8 cellular contexts compared by ENCODE assay signal in genomic region chr5:158560170-158560569, GRCh38.
DNase-seq lines count a peak whose midpoint lies in the region; ATAC-seq and TF ChIP-seq lines count a peak whose summit lies in the region.

No MANE protein-coding gene starts in this region.

- H3K4me1 ChIP-seq in uterus: no peaks in the 10 kb centered on the region

- no peak overlapping the region for H3K27ac ChIP-seq in uterus

- H3K9me3 ChIP-seq in uterus: no peaks in the 10 kb centered on the region

- POLR2A ChIA-PET in GM10248 (lab: Yijun Ruan, JAX): no interaction called here

- CTCF ChIA-PET in GM10248 (lab: Yijun Ruan, JAX): interaction anchor here (1.6 to 2.2 kb wide), 2 partner anchors 9 to 14 kb away, joined by 5 read pairs; no protein-coding TSS in a partner anchor

- ATAC-seq in GM21381 (IDR thresholded peaks at IDR 0.05; ENCODE audit: unreplicated experiment): peak; percentile 94
- peak; percentile 90 for ATAC-seq in HG03469 (IDR thresholded peaks at IDR 0.05; ENCODE audit: unreplicated experiment)

- DNase-seq in GM10248 (ENCODE audit: extremely low spot score): peak; percentile 62
- peak; percentile 77 for DNase-seq in epithelial cell of esophagus (ENCODE audit: low read depth)
- DNase-seq in NCI-H2171 (lab: John Stamatoyannopoulos, UW): no peak
- DNase-seq in activated effector memory CD4-positive, alpha-beta T cell treated with anti-CD3 and anti-CD28 coated beads, Interleukin-2, amount 50 U/mL, for 16 hours: no peak
- DNase-seq in uterus: no peak
- no peak for DNase-seq in HK-2 (ENCODE audit: unreplicated experiment)

- H3K4me3 ChIP-seq in epithelial cell of esophagus (ENCODE audit: low read length) (no peak overlapping the region), uterus (no peak overlapping the region)

- TF ChIP-seq CTCF in GM10248 (IDR thresholded peaks at IDR 0.05; ENCODE audit: control extremely low read depth, extremely low read depth, low read depth, missing control alignments): no peak
- no peak for TF ChIP-seq CTCF in epithelial cell of esophagus (IDR thresholded peaks at IDR 0.05; ENCODE audit: insufficient read depth, low read depth, low read length, missing control alignments)
- TF ChIP-seq CTCF in uterus (IDR thresholded peaks at IDR 0.05): no peak

- no peak for TF ChIP-seq POLR2A in uterus (IDR thresholded peaks at IDR 0.05)

- no peaks in the 10 kb centered on the region for H3K27me3 ChIP-seq in uterus

- intact Hi-C loops in uterus (cut with DNase I; ENCODE audit: low total_unique reads): no loop called here

- no peaks in the 10 kb centered on the region for H3K36me3 ChIP-seq in uterus

Comparison
In these comparisons a context has a peak if more than half of its experiments do, and no peak if none do; other contexts are left out.
1. DNase-seq: peak in GM10248 (single experiment) and epithelial cell of esophagus (single experiment); none in NCI-H2171 (single experiment), activated effector memory CD4-positive, alpha-beta T cell treated with anti-CD3 and anti-CD28 coated beads, Interleukin-2, amount 50 U/mL, for 16 hours (single experiment), uterus (0 of 2) and HK-2 (single experiment).